Comparison of ENCODE assay signal across 1 cellular context in the genomic region with DNA sequence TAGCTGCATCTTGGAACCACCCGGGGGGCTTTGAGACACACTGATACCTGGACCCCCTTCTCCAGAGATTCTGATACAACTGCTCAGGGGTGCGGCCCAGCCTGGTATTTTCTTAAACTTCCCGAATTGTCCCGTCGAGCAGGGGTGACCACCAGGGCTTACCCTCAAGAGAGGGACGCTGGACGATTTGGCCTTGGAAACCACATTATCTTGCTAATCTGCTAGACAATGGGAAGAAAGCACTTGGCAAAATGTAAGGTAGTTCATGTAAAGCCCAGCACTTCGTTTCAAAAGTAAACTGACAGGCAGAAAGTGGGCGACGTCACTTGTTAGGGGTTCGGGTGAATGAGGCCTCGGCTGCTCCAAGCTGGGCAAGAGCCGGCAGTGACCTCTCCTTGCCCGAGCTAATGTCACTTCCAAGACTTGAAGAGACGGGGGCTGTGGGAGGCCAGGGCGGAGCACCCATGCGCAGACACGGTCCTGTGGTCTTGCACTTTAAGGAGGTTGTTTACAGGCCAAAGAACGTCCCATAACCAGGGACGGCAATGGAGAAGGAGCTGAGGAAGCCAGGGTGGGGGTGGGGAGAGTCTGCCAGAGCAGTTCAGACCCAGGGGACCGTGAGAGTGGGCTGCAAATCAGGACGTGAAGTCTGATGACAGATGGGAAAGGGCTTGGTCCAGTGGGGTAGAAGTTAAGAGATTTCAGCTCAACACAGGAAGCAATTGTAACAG.
TF ChIP-seq lines count a peak whose summit lies in the region.

No MANE protein-coding gene starts in this region.

TF ChIP-seq in K562, 482 proteins besides CTCF, POLR2A, EP300 and RAD21 (continued from another document):
- TF ChIP-seq HMG20B (CRISPR knock-in tag; IDR thresholded peaks at IDR 0.05): no peak
- TF ChIP-seq ZNF232 (CRISPR knock-in tag; IDR thresholded peaks at IDR 0.05): no peak
- TF ChIP-seq LEF1 (IDR thresholded peaks at IDR 0.05): no peak
- 0 out of 4 replicates have a peak, but pooled peaks of 1 of the 2 experiments have one; percentile 18 for TF ChIP-seq HDAC1 (IDR thresholded peaks at IDR 0.05)
- no peak for TF ChIP-seq ARNT (IDR thresholded peaks at IDR 0.05)
- TF ChIP-seq HOXB6 (CRISPR knock-in tag; IDR thresholded peaks at IDR 0.05; ENCODE audit: borderline replicate concordance): no peak
- peak; percentile 46 for TF ChIP-seq MEIS2 (IDR thresholded peaks at IDR 0.05; ENCODE audit: partially characterized antibody)
- TF ChIP-seq NFXL1 (CRISPR knock-in tag; IDR thresholded peaks at IDR 0.05): no peak
- peak; percentile 2; the same call in 1 of the 2 replicates for TF ChIP-seq PHF8 (IDR thresholded peaks at IDR 0.05; ENCODE audit: borderline replicate concordance, low read length)
- no peak for TF ChIP-seq SMAD2 (IDR thresholded peaks at IDR 0.05; ENCODE audit: low read depth, low read length)
- TF ChIP-seq RCOR1 (IDR thresholded peaks at IDR 0.05; ENCODE audit: borderline replicate concordance in 1 of 2, low read depth in 2 of 2, low read length in 2 of 2): peak in 1 of 2 experiments; percentile 5; a peak in 1 of 4 replicates
- TF ChIP-seq RBM39 (optimal IDR thresholded peaks at IDR 0.05; ENCODE audit: low read depth, low read length): no peak
- no peak for TF ChIP-seq ELF1 (tag; IDR thresholded peaks at IDR 0.05)
- TF ChIP-seq ZNF561 (CRISPR knock-in tag; conservative IDR thresholded peaks at IDR 0.05): no peak
- no peak for TF ChIP-seq NCOA4 (IDR thresholded peaks at IDR 0.05; ENCODE audit: partially characterized antibody)
- TF ChIP-seq, protein P1, sequence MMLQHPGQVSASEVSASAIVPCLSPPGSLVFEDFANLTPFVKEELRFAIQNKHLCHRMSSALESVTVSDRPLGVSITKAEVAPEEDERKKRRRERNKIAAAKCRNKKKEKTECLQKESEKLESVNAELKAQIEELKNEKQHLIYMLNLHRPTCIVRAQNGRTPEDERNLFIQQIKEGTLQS (IDR thresholded peaks at IDR 0.05): no peak
- TF ChIP-seq, protein P1 (CRISPR knock-in tag; conservative IDR thresholded peaks at IDR 0.05): no peak
TF ChIP-seq in K562: peak in this region for 17.
